Comparison of ENCODE assay signal across 16 cellular contexts in the genomic region with DNA sequence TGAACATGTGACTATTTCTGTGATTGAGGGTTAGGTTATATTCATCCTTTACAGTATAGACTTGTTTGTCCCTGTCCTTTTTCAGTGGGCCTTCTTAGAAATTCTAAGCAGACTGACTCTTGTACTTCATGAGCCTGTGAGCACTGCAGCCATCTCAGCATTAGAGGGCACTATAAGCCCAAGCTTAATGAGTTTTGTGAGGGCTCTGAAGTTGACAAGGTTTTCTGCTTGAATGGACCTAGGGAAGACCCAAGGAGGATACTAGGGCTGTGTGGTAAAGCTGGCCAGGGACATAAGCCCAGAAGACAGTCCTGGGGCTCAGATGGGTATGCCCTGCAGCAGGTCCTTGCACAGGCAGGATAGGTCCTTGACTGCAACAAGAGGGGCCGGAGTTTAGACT.
DNase-seq lines count a peak whose midpoint lies in the region; ATAC-seq and TF ChIP-seq lines count a peak whose summit lies in the region.
"Had no signal": no experiment of that assay in that cellular context is flagged by ENCODE, and none has a peak within 500 bp of the region (broad histone marks: within the 10 kb centered on the region; RNA-seq: fewer than 3 reads in every experiment).

No MANE protein-coding gene starts in this region.

- H3K4me3 Mint-ChIP-seq in CD14-positive monocyte: no peak overlapping the region
- H3K4me3 Mint-ChIP-seq: central memory CD8-positive, alpha-beta T cell had no signal

- H3K9me3 Mint-ChIP-seq in CD14-positive monocyte: peaks cover 2 to 19% (median 10%) of the 10 kb centered on the region in 7 donors

- in situ Hi-C loops in ACHN (cut with HindIII; ENCODE audit: low pct_ligation_motif_present, low pct_unique_long_range_greater_than_20kb, low sequenced_read_pairs): no loop called here

- no peaks in the 10 kb centered on the region for H3K4me1 Mint-ChIP-seq in CD14-positive monocyte
- H3K4me1 Mint-ChIP-seq: central memory CD8-positive, alpha-beta T cell had no signal

- TF ChIP-seq CTCF in epithelial cell of esophagus (IDR thresholded peaks at IDR 0.05; ENCODE audit: insufficient read depth, low read depth, low read length, missing control alignments) (no peak), CD14-positive monocyte (IDR thresholded peaks at IDR 0.05) (no peak)

- peak; percentile 7 for DNase-seq in ACHN
- peak; percentile 94 to 95 for DNase-seq in NCI-H446 (lab: John Stamatoyannopoulos, UW)
- DNase-seq in epithelial cell of esophagus (ENCODE audit: low read depth): peak; percentile 15
- no peak for DNase-seq in GM19238 (ENCODE audit: insufficient read length, low spot score)
- no peak for DNase-seq in CD14-positive monocyte (ENCODE audit: low spot score)
- DNase-seq in NCI-H1092 treated with DMSO at 0.1 percent for 48 hours (lab: John Stamatoyannopoulos, UW): no peak
- no peak for DNase-seq in stimulated activated CD4-positive, alpha-beta T cell treated with anti-CD3 and anti-CD28 coated beads, Interleukin-12 subunit alpha, Interleukin-12 subunit beta, amount 100 ng/mL, for 4 hours
- DNase-seq: activated CD4-positive, CD25-positive, alpha-beta regulatory T cell; activated effector memory CD4-positive, alpha-beta T cell treated with Interleukin-2 at 50 U/mL for 16 hours; left ventricle myocardium superior; NCI-H1417; transverse colon had no signal

- peak; percentile 27 for ATAC-seq in GM18498 (IDR thresholded peaks at IDR 0.05; ENCODE audit: unreplicated experiment)
- ATAC-seq: left ventricle myocardium superior had no signal

- H3K4me3 ChIP-seq in epithelial cell of esophagus (ENCODE audit: low read length): no peak overlapping the region
- H3K4me3 ChIP-seq: BLaER1, prostate gland, transverse colon had no signal

- H3K27me3 Mint-ChIP-seq in CD14-positive monocyte (ENCODE audit: low read depth in 3 of 3): peaks cover 0 to 1% (median 0%) of the 10 kb centered on the region in 3 donors
- H3K27me3 Mint-ChIP-seq: central memory CD8-positive, alpha-beta T cell had no signal

- no peak overlapping the region for H3K27ac Mint-ChIP-seq in CD14-positive monocyte

- H3K36me3 Mint-ChIP-seq in CD14-positive monocyte: no peaks in the 10 kb centered on the region

- intact Hi-C loops in CD14-positive monocyte (cut with micrococcal nuclease): no loop called here

Comparison
In these comparisons a context has a peak if more than half of its experiments do, and no peak if none do; other contexts are left out.
1. DNase-seq: peak in ACHN (single experiment), NCI-H446 (2 of 2) and epithelial cell of esophagus (single experiment); none in GM19238 (single experiment), CD14-positive monocyte (single experiment), NCI-H1092 treated with DMSO at 0.1 percent for 48 hours (single experiment) and stimulated activated CD4-positive, alpha-beta T cell treated with anti-CD3 and anti-CD28 coated beads, Interleukin-12 subunit alpha, Interleukin-12 subunit beta, amount 100 ng/mL, for 4 hours (single experiment).